ENCODE assay signal across 28 cellular contexts in the genomic region with DNA sequence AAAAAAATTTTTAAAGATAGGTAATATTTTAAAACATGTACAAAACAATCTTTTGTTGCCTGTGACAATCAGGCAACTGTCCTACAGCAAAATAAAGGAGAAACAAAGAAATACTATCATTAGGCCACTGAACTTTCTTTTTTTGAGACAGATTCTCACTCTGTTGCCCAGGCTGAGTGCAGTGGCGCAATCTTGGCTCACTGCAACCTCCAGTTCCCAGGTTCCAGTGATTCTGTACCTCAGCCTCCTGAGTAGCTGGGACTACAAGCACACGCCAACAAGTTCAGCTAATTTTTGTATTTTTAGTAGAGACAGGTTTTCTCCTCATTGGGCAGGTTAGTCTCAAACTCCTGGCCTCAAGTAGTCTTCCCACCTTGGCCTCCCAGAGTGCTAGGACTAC. TPM values are rescaled to one million over a fixed set of nuclear protein-coding genes. Genes with fewer than 3 reads are reported as not detected.
DNase-seq lines count a peak whose midpoint lies in the region; ATAC-seq, FAIRE-seq and TF ChIP-seq lines count a peak whose summit lies in the region.
"Had no signal": no experiment of that assay in that cellular context is flagged by ENCODE, and none has a peak within 500 bp of the region (broad histone marks: within the 10 kb centered on the region; RNA-seq: fewer than 3 reads in every experiment).

No MANE protein-coding gene starts in this region.

- H3K27ac Mint-ChIP-seq in activated T-cell treated with anti-CD3 and anti-CD28 coated beads, Interleukin-2, amount 50 U/mL, for 24 hours = peak overlapping the region; percentile 18
- no peak overlapping the region for H3K27ac Mint-ChIP-seq in activated T-cell treated with anti-CD3 and anti-CD28 coated beads, Interleukin-2, amount 50 U/mL, for 72 hours
- H3K27ac Mint-ChIP-seq in neural progenitor cell = no peak overlapping the region
- no peak overlapping the region for H3K27ac Mint-ChIP-seq in activated naive CD4-positive, alpha-beta T cell treated with anti-CD3 and anti-CD28 coated beads, Interleukin-2, amount 50 U/mL, for 72 hours
- H3K27ac Mint-ChIP-seq: B cell had no signal

- H3K9ac ChIP-seq in Karpas-422 (ENCODE audit: low read length) (no peak overlapping the region), K562 (ENCODE audit: insufficient read depth in 1 of 2, low read depth in 2 of 2, low read length in 2 of 2) (no peak overlapping the region), neural progenitor cell (no peak overlapping the region)
- H3K9ac ChIP-seq: BLaER1 had no signal

- intact Hi-C loops in K562 (cut with micrococcal nuclease) = no loop called here

- H3K9me1 ChIP-seq in K562 (ENCODE audit: control insufficient read depth, insufficient read depth, low read length) = no peaks in the 10 kb centered on the region

- ATAC-seq in activated T-cell treated with anti-CD3 and anti-CD28 coated beads, Interleukin-2, amount 50 U/mL, for 72 hours (replicated peaks in 1 of 2) = no peak
- no peak; the same call in 2 of the 3 replicates for ATAC-seq in K562
- no peak for ATAC-seq in activated naive CD4-positive, alpha-beta T cell treated with anti-CD3 and anti-CD28 coated beads, Interleukin-2, amount 50 U/mL, for 72 hours
- ATAC-seq: A549 had no signal

- H3K36me3 ChIP-seq in Karpas-422 (ENCODE audit: insufficient read depth, low read length) = peaks cover 50% of the 10 kb centered on the region
- peaks cover 76% of the 10 kb centered on the region for H3K36me3 ChIP-seq in K562 (ENCODE audit: control insufficient read depth, insufficient read depth, low read length)
- H3K36me3 ChIP-seq in neural progenitor cell = peaks cover 18% of the 10 kb centered on the region
- peaks cover 17% of the 10 kb centered on the region for H3K36me3 ChIP-seq in BE2C

- H3K4me2 ChIP-seq in Karpas-422 (ENCODE audit: low read depth, low read length, poor library complexity, severe bottlenecking) (no peak overlapping the region), K562 (ENCODE audit: insufficient read depth, low read length) (no peak overlapping the region), neural progenitor cell (no peak overlapping the region)
- H3K4me2 ChIP-seq: A549, BLaER1 had no signal

- H3K79me2 ChIP-seq in Karpas-422 (ENCODE audit: low read length) (peaks cover 41% of the 10 kb centered on the region), K562 (ENCODE audit: control insufficient read depth, insufficient read depth, low read length) (no peaks in the 10 kb centered on the region), neural progenitor cell (ENCODE audit: low read depth) (no peaks in the 10 kb centered on the region)

- peaks cover 5% of the 10 kb centered on the region for H3K4me1 Mint-ChIP-seq in activated T-cell treated with anti-CD3 and anti-CD28 coated beads, Interleukin-2, amount 50 U/mL, for 24 hours (ENCODE audit: low read depth)
- no peaks in the 10 kb centered on the region for H3K4me1 Mint-ChIP-seq in activated T-cell treated with anti-CD3 and anti-CD28 coated beads, Interleukin-2, amount 50 U/mL, for 72 hours (ENCODE audit: low read depth)
- no peaks in the 10 kb centered on the region for H3K4me1 Mint-ChIP-seq in neural progenitor cell
- H3K4me1 Mint-ChIP-seq: CD14-positive monocyte had no signal

- no peak for FAIRE-seq in K562 (lab: Jason Lieb, UNC)
- FAIRE-seq: A549, GM12891 had no signal

- H3K4me1 ChIP-seq in Karpas-422 (ENCODE audit: low read length) (peaks cover 28% of the 10 kb centered on the region), K562 (replicated peaks in 1 of 2; ENCODE audit: control insufficient read depth in 2 of 2, insufficient read depth in 2 of 2, low read length in 2 of 2) (no peaks in the 10 kb centered on the region), neural progenitor cell (no peaks in the 10 kb centered on the region), BE2C (no peaks in the 10 kb centered on the region)
- H3K4me1 ChIP-seq: BLaER1 had no signal

- in situ Hi-C loops in K562 (cut with MboI) = no loop called here

- no peaks in the 10 kb centered on the region for H3K27me3 Mint-ChIP-seq in activated T-cell treated with anti-CD3 and anti-CD28 coated beads, Interleukin-2, amount 50 U/mL, for 24 hours
- no peaks in the 10 kb centered on the region for H3K27me3 Mint-ChIP-seq in activated T-cell treated with anti-CD3 and anti-CD28 coated beads, Interleukin-2, amount 50 U/mL, for 72 hours (ENCODE audit: low read depth)
- H3K27me3 Mint-ChIP-seq in neural progenitor cell (ENCODE audit: insufficient read depth, low read depth) = no peaks in the 10 kb centered on the region
- H3K27me3 Mint-ChIP-seq: B cell; CD4-positive, alpha-beta memory T cell; CD4-positive, CD25-positive, alpha-beta regulatory T cell; CD8-positive, alpha-beta memory T cell had no signal

- no peak overlapping the region for H3K4me3 ChIP-seq in Karpas-422 (ENCODE audit: low read length)
- H3K4me3 ChIP-seq in K562 = no peak overlapping the region
- no peak overlapping the region for H3K4me3 ChIP-seq in neural progenitor cell
- H3K4me3 ChIP-seq in BE2C (ENCODE audit: low read depth, low read length) = no peak overlapping the region
- H3K4me3 ChIP-seq: A549, BLaER1 had no signal

- no peak overlapping the region for H3K4me3 Mint-ChIP-seq in activated T-cell treated with anti-CD3 and anti-CD28 coated beads, Interleukin-2, amount 50 U/mL, for 24 hours
- H3K4me3 Mint-ChIP-seq in activated T-cell treated with anti-CD3 and anti-CD28 coated beads, Interleukin-2, amount 50 U/mL, for 72 hours = no peak overlapping the region
- H3K4me3 Mint-ChIP-seq in neural progenitor cell = no peak overlapping the region
- H3K4me3 Mint-ChIP-seq: B cell; CD14-positive monocyte; CD4-positive, alpha-beta memory T cell; CD4-positive, CD25-positive, alpha-beta regulatory T cell; CD8-positive, alpha-beta memory T cell had no signal

- H3K27ac ChIP-seq in Karpas-422 (ENCODE audit: low read length) (0 out of 2 replicates have a peak overlapping the region, but pooled peaks have one; percentile 15), K562 (ENCODE audit: extremely low read depth, low read depth, low read length) (no peak overlapping the region), neural progenitor cell (peak overlapping the region; percentile 22)
- H3K27ac ChIP-seq: 22Rv1, A549, BLaER1 had no signal

- TF ChIP-seq EP300 in K562 (IDR thresholded peaks at IDR 0.05; ENCODE audit: low read length) = no peak

- CTCF ChIA-PET in K562 (lab: Yijun Ruan, JAX; ENCODE audit: low intra/inter-chr PET ratio) = no interaction called here
- CTCF ChIA-PET in GM10248 (lab: Yijun Ruan, JAX) = no interaction called here

- no peaks in the 10 kb centered on the region for H3K9me2 ChIP-seq in Karpas-422 (replicated peaks; ENCODE audit: insufficient read depth, low read length)

- H3K9me3 ChIP-seq in Karpas-422 (ENCODE audit: low read length) (no peaks in the 10 kb centered on the region), K562 (replicated peaks; ENCODE audit: control insufficient read depth, insufficient read depth, low read depth, low read length) (no peaks in the 10 kb centered on the region), neural progenitor cell (ENCODE audit: low read depth) (no peaks in the 10 kb centered on the region), BE2C (no peaks in the 10 kb centered on the region)
- H3K9me3 ChIP-seq: A549 had no signal

- H3K9me3 Mint-ChIP-seq in activated T-cell treated with anti-CD3 and anti-CD28 coated beads, Interleukin-2, amount 50 U/mL, for 24 hours = no peaks in the 10 kb centered on the region
- no peaks in the 10 kb centered on the region for H3K9me3 Mint-ChIP-seq in activated T-cell treated with anti-CD3 and anti-CD28 coated beads, Interleukin-2, amount 50 U/mL, for 72 hours
- H3K9me3 Mint-ChIP-seq in neural progenitor cell = peaks cover 7% of the 10 kb centered on the region
- no peaks in the 10 kb centered on the region for H3K9me3 Mint-ChIP-seq in activated naive CD4-positive, alpha-beta T cell treated with anti-CD3 and anti-CD28 coated beads, Interleukin-2, amount 50 U/mL, for 72 hours
- H3K9me3 Mint-ChIP-seq: CD14-positive monocyte; CD4-positive, alpha-beta memory T cell; CD4-positive, CD25-positive, alpha-beta regulatory T cell; CD8-positive, alpha-beta memory T cell had no signal

- H2AFZ ChIP-seq in Karpas-422 (ENCODE audit: low read length) (no peak overlapping the region), K562 (ENCODE audit: low read depth, low read length) (no peak overlapping the region), neural progenitor cell (replicated peaks) (no peak overlapping the region)

- no peak for TF ChIP-seq POLR2A in K562 (conservative IDR thresholded peaks at IDR 0.05)

- H4K20me1 ChIP-seq in Karpas-422 (ENCODE audit: insufficient read depth, low read depth, low read length) (no peaks in the 10 kb centered on the region), K562 (replicated peaks; ENCODE audit: control insufficient read depth, insufficient read depth, low read length) (no peaks in the 10 kb centered on the region), neural progenitor cell (ENCODE audit: low read depth) (no peaks in the 10 kb centered on the region)
- H4K20me1 ChIP-seq: BLaER1 had no signal

- 93% methylated on average over 2 of the region's 2 CpGs for WGBS in K562 (ENCODE audit: insufficient coverage, low coverage, missing lambda C conversion rate)

- POLR2A ChIA-PET in K562 (lab: Yijun Ruan, JAX) (no interaction called here), GM10248 (lab: Yijun Ruan, JAX) (no interaction called here)

- TF ChIP-seq CTCF in K562 (IDR thresholded peaks at IDR 0.05 in 2 of 3, conservative IDR thresholded peaks at IDR 0.05 in 1 of 3; ENCODE audit: insufficient read depth in 2 of 3, low read depth in 1 of 3, low read length in 3 of 3) = no peak
- TF ChIP-seq CTCF in neural progenitor cell (IDR thresholded peaks at IDR 0.05) = no peak
- TF ChIP-seq CTCF in GM10248 (IDR thresholded peaks at IDR 0.05; ENCODE audit: control extremely low read depth, extremely low read depth, low read depth, missing control alignments) = no peak
- no peak for TF ChIP-seq CTCF in BE2C (IDR thresholded peaks at IDR 0.05; ENCODE audit: low read depth, low read length)

- no TSS peak for BruUV-seq in K562 (replicated peaks; lab: Mats Ljungman, UMichigan)

- H3K27me3 ChIP-seq in Karpas-422 (ENCODE audit: low read length) (no peaks in the 10 kb centered on the region), K562 (ENCODE audit: control insufficient read depth in 2 of 2, insufficient read depth in 2 of 2, low read length in 2 of 2) (no peaks in the 10 kb centered on the region), neural progenitor cell (no peaks in the 10 kb centered on the region), BE2C (no peaks in the 10 kb centered on the region)
- H3K27me3 ChIP-seq: BLaER1 had no signal

- peaks cover 6% of the 10 kb centered on the region for H3F3A ChIP-seq in neural progenitor cell (ENCODE audit: low read depth)

- peaks cover 79% of the 10 kb centered on the region for H3K36me3 Mint-ChIP-seq in activated T-cell treated with anti-CD3 and anti-CD28 coated beads, Interleukin-2, amount 50 U/mL, for 24 hours (ENCODE audit: low read depth)
- peaks cover 4 to 28% of the 10 kb centered on the region in 2 donors for H3K36me3 Mint-ChIP-seq in activated T-cell treated with anti-CD3 and anti-CD28 coated beads, Interleukin-2, amount 50 U/mL, for 72 hours (ENCODE audit: insufficient read depth in 2 of 2)
- peaks cover 35% of the 10 kb centered on the region for H3K36me3 Mint-ChIP-seq in neural progenitor cell
- H3K36me3 Mint-ChIP-seq in activated naive CD4-positive, alpha-beta T cell treated with anti-CD3 and anti-CD28 coated beads, Interleukin-2, amount 50 U/mL, for 72 hours = peaks cover 8 to 20% of the 10 kb centered on the region in 2 donors

- no peak for DNase-seq in activated T-cell treated with anti-CD3 and anti-CD28 coated beads, Interleukin-2, amount 50 U/mL, for 24 hours
- no peak for DNase-seq in activated T-cell treated with anti-CD3 and anti-CD28 coated beads, Interleukin-2, amount 50 U/mL, for 72 hours
- DNase-seq in Karpas-422 = no peak
- no peak for DNase-seq in K562 (ENCODE audit: extremely low read depth in 1 of 4, low spot score in 3 of 4)
- DNase-seq in neural progenitor cell (ENCODE audit: low spot score) = no peak
- no peak for DNase-seq in activated naive CD4-positive, alpha-beta T cell treated with anti-CD3 and anti-CD28 coated beads, Interleukin-2, amount 50 U/mL, for 72 hours (ENCODE audit: low spot score in 2 of 2)
- no peak for DNase-seq in GM10248 (ENCODE audit: extremely low spot score)
- no peak for DNase-seq in BE2C
- DNase-seq: AML-193; C1 segment of cervical spinal cord; CD4-positive, alpha-beta memory T cell; CD4-positive, CD25-positive, alpha-beta regulatory T cell; CD8-positive, alpha-beta memory T cell; COR-L47; DMS 273 treated with DMSO at 0.1 percent for 48 hours; DMS153; DMS53; DMS79; DND-41; EL; GDM1 had no signal

- no peak for TF ChIP-seq RAD21 in K562 (CRISPR knock-in tag; conservative IDR thresholded peaks at IDR 0.05 in 1 of 2, IDR thresholded peaks at IDR 0.05 in 1 of 2)

RNA-seq across cellular contexts. Expression of gene RPAP3, which starts 16.6 kb away (rescaled TPM):
- total RNA-seq in activated T-cell treated with anti-CD3 and anti-CD28 coated beads, Interleukin-2, amount 50 U/mL, for 72 hours = 10 to 100 TPM; 34.4 to 36.0 TPM
- 38.2 and 47.2 TPM in 2 replicates for total RNA-seq in Karpas-422 (2014; rRNA removed; shearing (Covaris generic); ENCODE audit: low replicate concordance)
- 20.5 and 93.3 TPM in 2 replicates for total RNA-seq in K562 (2011; cell fraction: chromatin; rRNA removed; ENCODE audit: low replicate concordance)
- total RNA-seq in K562 (2011; cell fraction: nucleolus; rRNA removed) = 6.8 and 10.9 TPM in 2 replicates
- total RNA-seq in K562 (2011; cell fraction: nucleoplasm; rRNA removed) = 27.2 and 35.5 TPM in 2 replicates
- total RNA-seq in K562 (2014; rRNA removed) (34.2 and 44.0 TPM in 2 replicates), K562 (2014; rRNA removed; fragmentation: Illumina TruSeq; extraction: Trizol) (68.9 and 93.0 TPM in 2 replicates), K562 (2015; rRNA removed; fragmentation: Illumina TruSeq; extraction: Trizol) (70.2 and 75.8 TPM in 2 replicates), K562 (2021) (54.1 and 57.1 TPM in 2 replicates), neural progenitor cell (ENCODE audit: low replicate concordance) (42.7 and 61.9 TPM in 2 replicates)
- polyA plus RNA-seq in K562 (2011; rRNA removed) (31.2 and 50.6 TPM in 2 replicates), K562 (2014; fragmentation: Illumina TruSeq; extraction: Trizol) (74.4 and 92.1 TPM in 2 replicates), K562 (2014; fragmentation: Nextera tagmentation; extraction: Ambion mirVana) (10 to 100 TPM; 40.0 to 50.9 TPM), K562 (2014; rRNA removed) (62.4 and 69.0 TPM in 2 replicates)
- polyA plus RNA-seq in K562 (2011; cell fraction: cytosol; rRNA removed) = 4.7 and 9.4 TPM in 2 replicates
- 7.0 and 13.4 TPM in 2 replicates for polyA plus RNA-seq in K562 (2011; cell fraction: nucleus; rRNA removed)
- polyA plus RNA-seq in K562 (2012) = 39.9 and 43.0 TPM in 2 replicates
- 39.2 and 49.2 TPM in 2 replicates for polyA minus RNA-seq in K562 (2011; rRNA and poly(A)+ RNA removed)
- 14.5 and 19.5 TPM in 2 replicates for polyA minus RNA-seq in K562 (2011; cell fraction: cytosol; rRNA and poly(A)+ RNA removed)
- 19.5 and 30.1 TPM in 2 replicates for polyA minus RNA-seq in K562 (2011; cell fraction: nucleus; rRNA and poly(A)+ RNA removed)
- 10 to 100 TPM; 41.7 to 53.9 TPM for total RNA-seq in activated naive CD4-positive, alpha-beta T cell treated with anti-CD3 and anti-CD28 coated beads, Interleukin-2, amount 50 U/mL, for 72 hours
- polyA plus RNA-seq in BE2C (2012; ENCODE audit: insufficient read depth, insufficient read length, low read depth) = 12.9 TPM

RNA-seq across cellular contexts. Expression of gene ENDOU, which starts 36.1 kb away (rescaled TPM):
- total RNA-seq in activated T-cell treated with anti-CD3 and anti-CD28 coated beads, Interleukin-2, amount 50 U/mL, for 72 hours = under 1 TPM; 0.26 to 0.44 TPM
- 1.2 and 10.7 TPM in 2 replicates for total RNA-seq in Karpas-422 (2014; rRNA removed; shearing (Covaris generic); ENCODE audit: low replicate concordance)
- not detected in 2 replicates for total RNA-seq in K562 (2011; cell fraction: chromatin; rRNA removed; ENCODE audit: low replicate concordance)
- not detected in 2 replicates for total RNA-seq in K562 (2011; cell fraction: nucleolus; rRNA removed)
- not detected in 2 replicates for total RNA-seq in K562 (2011; cell fraction: nucleoplasm; rRNA removed)
- total RNA-seq in K562 (2014; rRNA removed) (0.04 TPM in 1 of 2 replicates, not detected in the other), K562 (2014; rRNA removed; fragmentation: Illumina TruSeq; extraction: Trizol) (not detected in 2 replicates), K562 (2015; rRNA removed; fragmentation: Illumina TruSeq; extraction: Trizol) (not detected in 2 replicates), K562 (2021) (not detected in 2 replicates), neural progenitor cell (ENCODE audit: low replicate concordance) (not detected in 2 replicates)
- polyA plus RNA-seq in K562 (2011; rRNA removed) (0.03 TPM in 1 of 2 replicates, not detected in the other), K562 (2014; fragmentation: Illumina TruSeq; extraction: Trizol) (not detected in 2 replicates), K562 (2014; fragmentation: Nextera tagmentation; extraction: Ambion mirVana) (not detected), K562 (2014; rRNA removed) (not detected in 2 replicates)
- polyA plus RNA-seq in K562 (2011; cell fraction: cytosol; rRNA removed) = 0.04 TPM in 1 of 2 replicates, not detected in the other
- polyA plus RNA-seq in K562 (2011; cell fraction: nucleus; rRNA removed) = 0.16 TPM in 1 of 2 replicates, not detected in the other
- 0.17 TPM in 1 of 2 replicates, not detected in the other for polyA plus RNA-seq in K562 (2012)
- polyA minus RNA-seq in K562 (2011; rRNA and poly(A)+ RNA removed) = 0.12 TPM in 1 of 2 replicates, not detected in the other
- polyA minus RNA-seq in K562 (2011; cell fraction: cytosol; rRNA and poly(A)+ RNA removed) = not detected in 2 replicates
- polyA minus RNA-seq in K562 (2011; cell fraction: nucleus; rRNA and poly(A)+ RNA removed) = not detected in 2 replicates
- not detected for total RNA-seq in activated naive CD4-positive, alpha-beta T cell treated with anti-CD3 and anti-CD28 coated beads, Interleukin-2, amount 50 U/mL, for 72 hours
- not detected for polyA plus RNA-seq in BE2C (2012; ENCODE audit: insufficient read depth, insufficient read length, low read depth)
- total RNA-seq: A172; B cell; CD4-positive, alpha-beta memory T cell; CD4-positive, CD25-positive, alpha-beta regulatory T cell; CD8-positive, alpha-beta memory T cell had no signal
- polyA plus RNA-seq: A549; CD4-positive, alpha-beta memory T cell; CD8-positive, alpha-beta memory T cell had no signal
